In the genomic region with DNA sequence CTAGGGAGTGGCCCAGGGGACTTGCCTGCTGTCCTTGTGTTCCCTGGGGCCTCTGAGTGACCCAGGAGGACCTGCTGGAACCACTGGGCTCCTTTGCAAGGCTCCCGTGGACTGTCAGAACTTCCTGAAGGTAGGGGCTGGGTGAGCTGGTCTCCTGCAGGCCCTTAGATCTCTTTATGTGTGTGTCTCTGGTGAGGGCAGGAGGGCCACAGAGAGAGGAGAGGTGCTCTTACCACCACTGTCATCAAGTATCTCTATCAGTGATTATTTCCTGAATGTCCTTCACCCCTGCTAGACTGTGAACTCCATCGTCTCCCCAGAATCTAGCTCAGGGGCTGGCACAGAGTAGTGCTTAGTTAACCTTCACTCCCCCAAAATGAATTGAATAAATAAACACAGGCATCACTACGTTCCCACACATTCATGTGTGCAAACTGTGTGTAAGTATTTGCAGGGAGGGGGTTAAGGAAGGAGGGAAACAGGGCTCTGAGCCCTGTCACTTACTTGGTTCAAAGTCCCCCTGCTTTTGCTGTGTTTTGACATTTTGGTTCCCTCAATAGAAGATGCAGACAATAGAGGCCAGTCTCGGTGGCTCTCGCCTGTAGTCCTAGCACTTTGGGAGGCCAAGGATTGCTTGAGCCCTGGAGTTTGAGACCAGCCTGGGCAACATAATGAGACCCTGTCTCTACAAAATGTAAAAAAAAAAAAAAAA, we compare ENCODE assay signal across 1 cellular context.
TF ChIP-seq lines count a peak whose summit lies in the region.

No MANE protein-coding gene starts in this region.

TF ChIP-seq in HepG2, 621 proteins besides CTCF, POLR2A, EP300 and RAD21 (continued from another document and continues in another):
- TF ChIP-seq, protein P1, sequence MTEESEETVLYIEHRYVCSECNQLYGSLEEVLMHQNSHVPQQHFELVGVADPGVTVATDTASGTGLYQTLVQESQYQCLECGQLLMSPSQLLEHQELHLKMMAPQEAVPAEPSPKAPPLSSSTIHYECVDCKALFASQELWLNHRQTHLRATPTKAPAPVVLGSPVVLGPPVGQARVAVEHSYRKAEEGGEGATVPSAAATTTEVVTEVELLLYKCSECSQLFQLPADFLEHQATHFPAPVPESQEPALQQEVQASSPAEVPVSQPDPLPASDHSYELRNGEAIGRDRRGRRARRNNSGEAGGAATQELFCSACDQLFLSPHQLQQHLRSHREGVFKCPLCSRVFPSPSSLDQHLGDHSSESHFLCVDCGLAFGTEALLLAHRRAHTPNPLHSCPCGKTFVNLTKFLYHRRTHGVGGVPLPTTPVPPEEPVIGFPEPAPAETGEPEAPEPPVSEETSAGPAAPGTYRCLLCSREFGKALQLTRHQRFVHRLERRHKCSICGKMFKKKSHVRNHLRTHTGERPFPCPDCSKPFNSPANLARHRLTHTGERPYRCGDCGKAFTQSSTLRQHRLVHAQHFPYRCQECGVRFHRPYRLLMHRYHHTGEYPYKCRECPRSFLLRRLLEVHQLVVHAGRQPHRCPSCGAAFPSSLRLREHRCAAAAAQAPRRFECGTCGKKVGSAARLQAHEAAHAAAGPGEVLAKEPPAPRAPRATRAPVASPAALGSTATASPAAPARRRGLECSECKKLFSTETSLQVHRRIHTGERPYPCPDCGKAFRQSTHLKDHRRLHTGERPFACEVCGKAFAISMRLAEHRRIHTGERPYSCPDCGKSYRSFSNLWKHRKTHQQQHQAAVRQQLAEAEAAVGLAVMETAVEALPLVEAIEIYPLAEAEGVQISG (CRISPR knock-in tag; IDR thresholded peaks at IDR 0.05), result 0 out of 2 replicates have a peak, but pooled peaks have one; percentile 16
- TF ChIP-seq TEAD3 (CRISPR knock-in tag; optimal IDR thresholded peaks at IDR 0.05; ENCODE audit: borderline replicate concordance) (peak; percentile 25), MEIS2 (CRISPR knock-in tag; IDR thresholded peaks at IDR 0.05) (no peak), ZNF317 (CRISPR knock-in tag; IDR thresholded peaks at IDR 0.05) (0 out of 2 replicates have a peak, but pooled peaks have one; percentile 53), ZMAT3 (CRISPR knock-in tag; conservative IDR thresholded peaks at IDR 0.05) (no peak), MAFG (CRISPR knock-in tag; IDR thresholded peaks at IDR 0.05) (no peak), FOXC1 (CRISPR knock-in tag; IDR thresholded peaks at IDR 0.05; ENCODE audit: borderline replicate concordance) (no peak), ZNF292 (CRISPR knock-in tag; IDR thresholded peaks at IDR 0.05; ENCODE audit: borderline replicate concordance, low read depth) (no peak), MED8 (CRISPR knock-in tag; IDR thresholded peaks at IDR 0.05; ENCODE audit: insufficient replicate concordance) (no peak), MTF1 (CRISPR knock-in tag; IDR thresholded peaks at IDR 0.05) (no peak), ZKSCAN8 (CRISPR knock-in tag; IDR thresholded peaks at IDR 0.05; ENCODE audit: borderline replicate concordance) (no peak), ZNF350 (CRISPR knock-in tag; IDR thresholded peaks at IDR 0.05; ENCODE audit: borderline replicate concordance, low read depth) (no peak), CREM (IDR thresholded peaks at IDR 0.05) (no peak), CREM (CRISPR knock-in tag; IDR thresholded peaks at IDR 0.05) (no peak), MEF2D (CRISPR knock-in tag; IDR thresholded peaks at IDR 0.05) (no peak), ZSCAN30 (CRISPR knock-in tag; IDR thresholded peaks at IDR 0.05) (no peak), CBX5 (CRISPR knock-in tag; IDR thresholded peaks at IDR 0.05; ENCODE audit: borderline replicate concordance) (no peak), SIN3B (IDR thresholded peaks at IDR 0.05; ENCODE audit: low read length) (no peak)
- TF ChIP-seq, protein P2, sequence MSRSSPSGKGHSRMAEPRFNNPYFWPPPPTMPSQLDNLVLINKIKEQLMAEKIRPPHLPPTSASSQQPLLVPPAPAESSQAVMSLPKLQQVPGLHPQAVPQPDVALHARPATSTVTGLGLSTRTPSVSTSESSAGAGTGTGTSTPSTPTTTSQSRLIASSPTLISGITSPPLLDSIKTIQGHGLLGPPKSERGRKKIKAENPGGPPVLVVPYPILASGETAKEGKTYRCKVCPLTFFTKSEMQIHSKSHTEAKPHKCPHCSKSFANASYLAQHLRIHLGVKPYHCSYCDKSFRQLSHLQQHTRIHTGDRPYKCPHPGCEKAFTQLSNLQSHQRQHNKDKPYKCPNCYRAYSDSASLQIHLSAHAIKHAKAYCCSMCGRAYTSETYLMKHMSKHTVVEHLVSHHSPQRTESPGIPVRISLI (CRISPR knock-in tag; IDR thresholded peaks at IDR 0.05; ENCODE audit: borderline replicate concordance), result 0 out of 2 replicates have a peak, but pooled peaks have one; percentile 18
- TF ChIP-seq, protein P3, sequence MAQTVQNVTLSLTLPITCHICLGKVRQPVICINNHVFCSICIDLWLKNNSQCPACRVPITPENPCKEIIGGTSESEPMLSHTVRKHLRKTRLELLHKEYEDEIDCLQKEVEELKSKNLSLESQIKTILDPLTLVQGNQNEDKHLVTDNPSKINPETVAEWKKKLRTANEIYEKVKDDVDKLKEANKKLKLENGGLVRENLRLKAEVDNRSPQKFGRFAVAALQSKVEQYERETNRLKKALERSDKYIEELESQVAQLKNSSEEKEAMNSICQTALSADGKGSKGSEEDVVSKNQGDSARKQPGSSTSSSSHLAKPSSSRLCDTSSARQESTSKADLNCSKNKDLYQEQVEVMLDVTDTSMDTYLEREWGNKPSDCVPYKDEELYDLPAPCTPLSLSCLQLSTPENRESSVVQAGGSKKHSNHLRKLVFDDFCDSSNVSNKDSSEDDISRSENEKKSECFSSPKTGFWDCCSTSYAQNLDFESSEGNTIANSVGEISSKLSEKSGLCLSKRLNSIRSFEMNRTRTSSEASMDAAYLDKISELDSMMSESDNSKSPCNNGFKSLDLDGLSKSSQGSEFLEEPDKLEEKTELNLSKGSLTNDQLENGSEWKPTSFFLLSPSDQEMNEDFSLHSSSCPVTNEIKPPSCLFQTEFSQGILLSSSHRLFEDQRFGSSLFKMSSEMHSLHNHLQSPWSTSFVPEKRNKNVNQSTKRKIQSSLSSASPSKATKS (CRISPR knock-in tag; IDR thresholded peaks at IDR 0.05), result no peak
- TF ChIP-seq, protein P4, sequence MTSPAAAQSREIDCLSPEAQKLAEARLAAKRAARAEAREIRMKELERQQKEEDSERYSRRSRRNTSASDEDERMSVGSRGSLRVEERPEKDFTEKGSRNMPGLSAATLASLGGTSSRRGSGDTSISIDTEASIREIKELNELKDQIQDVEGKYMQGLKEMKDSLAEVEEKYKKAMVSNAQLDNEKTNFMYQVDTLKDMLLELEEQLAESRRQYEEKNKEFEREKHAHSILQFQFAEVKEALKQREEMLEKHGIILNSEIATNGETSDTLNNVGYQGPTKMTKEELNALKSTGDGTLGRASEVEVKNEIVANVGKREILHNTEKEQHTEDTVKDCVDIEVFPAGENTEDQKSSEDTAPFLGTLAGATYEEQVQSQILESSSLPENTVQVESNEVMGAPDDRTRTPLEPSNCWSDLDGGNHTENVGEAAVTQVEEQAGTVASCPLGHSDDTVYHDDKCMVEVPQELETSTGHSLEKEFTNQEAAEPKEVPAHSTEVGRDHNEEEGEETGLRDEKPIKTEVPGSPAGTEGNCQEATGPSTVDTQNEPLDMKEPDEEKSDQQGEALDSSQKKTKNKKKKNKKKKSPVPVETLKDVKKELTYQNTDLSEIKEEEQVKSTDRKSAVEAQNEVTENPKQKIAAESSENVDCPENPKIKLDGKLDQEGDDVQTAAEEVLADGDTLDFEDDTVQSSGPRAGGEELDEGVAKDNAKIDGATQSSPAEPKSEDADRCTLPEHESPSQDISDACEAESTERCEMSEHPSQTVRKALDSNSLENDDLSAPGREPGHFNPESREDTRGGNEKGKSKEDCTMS (CRISPR knock-in tag; conservative IDR thresholded peaks at IDR 0.05), result no peak
- TF ChIP-seq, protein P5, sequence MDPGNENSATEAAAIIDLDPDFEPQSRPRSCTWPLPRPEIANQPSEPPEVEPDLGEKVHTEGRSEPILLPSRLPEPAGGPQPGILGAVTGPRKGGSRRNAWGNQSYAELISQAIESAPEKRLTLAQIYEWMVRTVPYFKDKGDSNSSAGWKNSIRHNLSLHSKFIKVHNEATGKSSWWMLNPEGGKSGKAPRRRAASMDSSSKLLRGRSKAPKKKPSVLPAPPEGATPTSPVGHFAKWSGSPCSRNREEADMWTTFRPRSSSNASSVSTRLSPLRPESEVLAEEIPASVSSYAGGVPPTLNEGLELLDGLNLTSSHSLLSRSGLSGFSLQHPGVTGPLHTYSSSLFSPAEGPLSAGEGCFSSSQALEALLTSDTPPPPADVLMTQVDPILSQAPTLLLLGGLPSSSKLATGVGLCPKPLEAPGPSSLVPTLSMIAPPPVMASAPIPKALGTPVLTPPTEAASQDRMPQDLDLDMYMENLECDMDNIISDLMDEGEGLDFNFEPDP (CRISPR knock-in tag; conservative IDR thresholded peaks at IDR 0.05), result no peak
- TF ChIP-seq, protein P6, sequence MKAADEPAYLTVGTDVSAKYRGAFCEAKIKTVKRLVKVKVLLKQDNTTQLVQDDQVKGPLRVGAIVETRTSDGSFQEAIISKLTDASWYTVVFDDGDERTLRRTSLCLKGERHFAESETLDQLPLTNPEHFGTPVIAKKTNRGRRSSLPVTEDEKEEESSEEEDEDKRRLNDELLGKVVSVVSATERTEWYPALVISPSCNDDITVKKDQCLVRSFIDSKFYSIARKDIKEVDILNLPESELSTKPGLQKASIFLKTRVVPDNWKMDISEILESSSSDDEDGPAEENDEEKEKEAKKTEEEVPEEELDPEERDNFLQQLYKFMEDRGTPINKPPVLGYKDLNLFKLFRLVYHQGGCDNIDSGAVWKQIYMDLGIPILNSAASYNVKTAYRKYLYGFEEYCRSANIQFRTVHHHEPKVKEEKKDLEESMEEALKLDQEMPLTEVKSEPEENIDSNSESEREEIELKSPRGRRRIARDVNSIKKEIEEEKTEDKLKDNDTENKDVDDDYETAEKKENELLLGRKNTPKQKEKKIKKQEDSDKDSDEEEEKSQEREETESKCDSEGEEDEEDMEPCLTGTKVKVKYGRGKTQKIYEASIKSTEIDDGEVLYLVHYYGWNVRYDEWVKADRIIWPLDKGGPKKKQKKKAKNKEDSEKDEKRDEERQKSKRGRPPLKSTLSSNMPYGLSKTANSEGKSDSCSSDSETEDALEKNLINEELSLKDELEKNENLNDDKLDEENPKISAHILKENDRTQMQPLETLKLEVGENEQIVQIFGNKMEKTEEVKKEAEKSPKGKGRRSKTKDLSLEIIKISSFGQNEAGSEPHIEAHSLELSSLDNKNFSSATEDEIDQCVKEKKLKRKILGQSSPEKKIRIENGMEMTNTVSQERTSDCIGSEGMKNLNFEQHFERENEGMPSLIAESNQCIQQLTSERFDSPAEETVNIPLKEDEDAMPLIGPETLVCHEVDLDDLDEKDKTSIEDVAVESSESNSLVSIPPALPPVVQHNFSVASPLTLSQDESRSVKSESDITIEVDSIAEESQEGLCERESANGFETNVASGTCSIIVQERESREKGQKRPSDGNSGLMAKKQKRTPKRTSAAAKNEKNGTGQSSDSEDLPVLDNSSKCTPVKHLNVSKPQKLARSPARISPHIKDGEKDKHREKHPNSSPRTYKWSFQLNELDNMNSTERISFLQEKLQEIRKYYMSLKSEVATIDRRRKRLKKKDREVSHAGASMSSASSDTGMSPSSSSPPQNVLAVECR (CRISPR knock-in tag; IDR thresholded peaks at IDR 0.05; ENCODE audit: borderline replicate concordance), result no peak
- TF ChIP-seq, protein P7, sequence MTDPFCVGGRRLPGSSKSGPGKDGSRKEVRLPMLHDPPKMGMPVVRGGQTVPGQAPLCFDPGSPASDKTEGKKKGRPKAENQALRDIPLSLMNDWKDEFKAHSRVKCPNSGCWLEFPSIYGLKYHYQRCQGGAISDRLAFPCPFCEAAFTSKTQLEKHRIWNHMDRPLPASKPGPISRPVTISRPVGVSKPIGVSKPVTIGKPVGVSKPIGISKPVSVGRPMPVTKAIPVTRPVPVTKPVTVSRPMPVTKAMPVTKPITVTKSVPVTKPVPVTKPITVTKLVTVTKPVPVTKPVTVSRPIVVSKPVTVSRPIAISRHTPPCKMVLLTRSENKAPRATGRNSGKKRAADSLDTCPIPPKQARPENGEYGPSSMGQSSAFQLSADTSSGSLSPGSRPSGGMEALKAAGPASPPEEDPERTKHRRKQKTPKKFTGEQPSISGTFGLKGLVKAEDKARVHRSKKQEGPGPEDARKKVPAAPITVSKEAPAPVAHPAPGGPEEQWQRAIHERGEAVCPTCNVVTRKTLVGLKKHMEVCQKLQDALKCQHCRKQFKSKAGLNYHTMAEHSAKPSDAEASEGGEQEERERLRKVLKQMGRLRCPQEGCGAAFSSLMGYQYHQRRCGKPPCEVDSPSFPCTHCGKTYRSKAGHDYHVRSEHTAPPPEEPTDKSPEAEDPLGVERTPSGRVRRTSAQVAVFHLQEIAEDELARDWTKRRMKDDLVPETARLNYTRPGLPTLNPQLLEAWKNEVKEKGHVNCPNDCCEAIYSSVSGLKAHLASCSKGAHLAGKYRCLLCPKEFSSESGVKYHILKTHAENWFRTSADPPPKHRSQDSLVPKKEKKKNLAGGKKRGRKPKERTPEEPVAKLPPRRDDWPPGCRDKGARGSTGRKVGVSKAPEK (CRISPR knock-in tag; IDR thresholded peaks at IDR 0.05; ENCODE audit: borderline replicate concordance), result no peak
- TF ChIP-seq, protein P8, sequence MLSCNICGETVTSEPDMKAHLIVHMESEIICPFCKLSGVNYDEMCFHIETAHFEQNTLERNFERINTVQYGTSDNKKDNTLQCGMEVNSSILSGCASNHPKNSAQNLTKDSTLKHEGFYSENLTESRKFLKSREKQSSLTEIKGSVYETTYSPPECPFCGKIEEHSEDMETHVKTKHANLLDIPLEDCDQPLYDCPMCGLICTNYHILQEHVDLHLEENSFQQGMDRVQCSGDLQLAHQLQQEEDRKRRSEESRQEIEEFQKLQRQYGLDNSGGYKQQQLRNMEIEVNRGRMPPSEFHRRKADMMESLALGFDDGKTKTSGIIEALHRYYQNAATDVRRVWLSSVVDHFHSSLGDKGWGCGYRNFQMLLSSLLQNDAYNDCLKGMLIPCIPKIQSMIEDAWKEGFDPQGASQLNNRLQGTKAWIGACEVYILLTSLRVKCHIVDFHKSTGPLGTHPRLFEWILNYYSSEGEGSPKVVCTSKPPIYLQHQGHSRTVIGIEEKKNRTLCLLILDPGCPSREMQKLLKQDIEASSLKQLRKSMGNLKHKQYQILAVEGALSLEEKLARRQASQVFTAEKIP (CRISPR knock-in tag; IDR thresholded peaks at IDR 0.05; ENCODE audit: borderline replicate concordance), result no peak
- TF ChIP-seq, protein P9, sequence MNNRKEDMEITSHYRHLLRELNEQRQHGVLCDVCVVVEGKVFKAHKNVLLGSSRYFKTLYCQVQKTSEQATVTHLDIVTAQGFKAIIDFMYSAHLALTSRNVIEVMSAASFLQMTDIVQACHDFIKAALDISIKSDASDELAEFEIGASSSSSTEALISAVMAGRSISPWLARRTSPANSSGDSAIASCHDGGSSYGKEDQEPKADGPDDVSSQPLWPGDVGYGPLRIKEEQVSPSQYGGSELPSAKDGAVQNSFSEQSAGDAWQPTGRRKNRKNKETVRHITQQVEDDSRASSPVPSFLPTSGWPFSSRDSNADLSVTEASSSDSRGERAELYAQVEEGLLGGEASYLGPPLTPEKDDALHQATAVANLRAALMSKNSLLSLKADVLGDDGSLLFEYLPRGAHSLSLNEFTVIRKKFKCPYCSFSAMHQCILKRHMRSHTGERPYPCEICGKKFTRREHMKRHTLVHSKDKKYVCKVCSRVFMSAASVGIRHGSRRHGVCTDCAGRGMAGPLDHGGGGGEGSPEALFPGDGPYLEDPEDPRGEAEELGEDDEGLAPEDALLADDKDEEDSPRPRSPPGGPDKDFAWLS (CRISPR knock-in tag; IDR thresholded peaks at IDR 0.05; ENCODE audit: borderline replicate concordance), result no peak
- TF ChIP-seq, protein P10, sequence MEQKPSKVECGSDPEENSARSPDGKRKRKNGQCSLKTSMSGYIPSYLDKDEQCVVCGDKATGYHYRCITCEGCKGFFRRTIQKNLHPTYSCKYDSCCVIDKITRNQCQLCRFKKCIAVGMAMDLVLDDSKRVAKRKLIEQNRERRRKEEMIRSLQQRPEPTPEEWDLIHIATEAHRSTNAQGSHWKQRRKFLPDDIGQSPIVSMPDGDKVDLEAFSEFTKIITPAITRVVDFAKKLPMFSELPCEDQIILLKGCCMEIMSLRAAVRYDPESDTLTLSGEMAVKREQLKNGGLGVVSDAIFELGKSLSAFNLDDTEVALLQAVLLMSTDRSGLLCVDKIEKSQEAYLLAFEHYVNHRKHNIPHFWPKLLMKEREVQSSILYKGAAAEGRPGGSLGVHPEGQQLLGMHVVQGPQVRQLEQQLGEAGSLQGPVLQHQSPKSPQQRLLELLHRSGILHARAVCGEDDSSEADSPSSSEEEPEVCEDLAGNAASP (CRISPR knock-in tag; IDR thresholded peaks at IDR 0.05; ENCODE audit: borderline replicate concordance), result no peak
